In genomic region chr5:9268226-9268625, GRCh38 we compare ENCODE assay signal across 20 cellular contexts.
DNase-seq lines count a peak whose midpoint lies in the region; ATAC-seq, FAIRE-seq and TF ChIP-seq lines count a peak whose summit lies in the region.
"Had no signal": no experiment of that assay in that cellular context is flagged by ENCODE, and none has a peak within 500 bp of the region (broad histone marks: within the 10 kb centered on the region; RNA-seq: fewer than 3 reads in every experiment).

No MANE protein-coding gene starts in this region.

- no peak for FAIRE-seq in GM12892 (lab: Jason Lieb, UNC)
- FAIRE-seq: GM12878 had no signal

- CTCF ChIA-PET in IMR-90 (lab: Yijun Ruan, JAX) = no interaction called here

- peaks cover 5% of the 10 kb centered on the region for H3K36me3 Mint-ChIP-seq in chondrocyte (ENCODE audit: low read depth)
- peaks cover 3% of the 10 kb centered on the region for H3K36me3 Mint-ChIP-seq in mesothelial cell of epicardium
- H3K36me3 Mint-ChIP-seq: CD14-positive monocyte; CD4-positive, alpha-beta memory T cell had no signal

- no peak overlapping the region for H3K27ac ChIP-seq in IMR-90 (ENCODE audit: insufficient read depth, low read length)
- H3K27ac ChIP-seq in tibial artery = no peak overlapping the region
- H3K27ac ChIP-seq: BLaER1, HL-60 had no signal

- peak overlapping the region; percentile 74 for H3K18ac ChIP-seq in IMR-90 (ENCODE audit: low read depth, low read length)

- POLR2A ChIA-PET in IMR-90 (lab: Charles Lee; ENCODE audit: unreplicated experiment) = no interaction called here

- no peak overlapping the region for H3K9ac ChIP-seq in IMR-90 (ENCODE audit: low read depth, low read length)
- H3K9ac ChIP-seq: BLaER1 had no signal

- no peak overlapping the region for H4K91ac ChIP-seq in IMR-90 (ENCODE audit: insufficient read depth, low read depth, low read length)

- peaks cover 44% of the 10 kb centered on the region for H3K4me1 Mint-ChIP-seq in chondrocyte (ENCODE audit: low read depth)
- H3K4me1 Mint-ChIP-seq in mesothelial cell of epicardium = peaks cover 44% of the 10 kb centered on the region
- H3K4me1 Mint-ChIP-seq: CD14-positive monocyte; CD4-positive, alpha-beta memory T cell had no signal

- peak overlapping the region; percentile 24 for H3K27ac Mint-ChIP-seq in chondrocyte (ENCODE audit: unreplicated experiment)
- peak overlapping the region; percentile 51 for H3K27ac Mint-ChIP-seq in mesothelial cell of epicardium
- H3K27ac Mint-ChIP-seq: CD14-positive monocyte; CD4-positive, alpha-beta memory T cell; HFFc6 had no signal

- no peak overlapping the region for H3K4me3 Mint-ChIP-seq in chondrocyte (ENCODE audit: unreplicated experiment)
- no peak overlapping the region for H3K4me3 Mint-ChIP-seq in mesothelial cell of epicardium
- H3K4me3 Mint-ChIP-seq: CD14-positive monocyte, GM23338, HFFc6 had no signal

- peaks cover 5% of the 10 kb centered on the region for H3K4me1 ChIP-seq in IMR-90 (ENCODE audit: control insufficient read depth, insufficient read depth, low read length)
- H3K4me1 ChIP-seq in tibial artery = peaks cover 0 to 13% (median 0%) of the 10 kb centered on the region in 4 donors
- H3K4me1 ChIP-seq: BLaER1 had no signal

- no peak overlapping the region for H3K4me2 ChIP-seq in IMR-90 (ENCODE audit: low read depth, low read length)
- H3K4me2 ChIP-seq: BLaER1, GM23338 had no signal

- no peak overlapping the region for H4K8ac ChIP-seq in IMR-90 (ENCODE audit: low read depth in 2 of 2, low read length in 2 of 2)

- intact Hi-C loops in IMR-90 (cut with micrococcal nuclease) (loop anchor here (5.0 kb wide), 1 partner anchor 274 kb away; no protein-coding TSS in a partner anchor), tibial artery (cut with DNase I; ENCODE audit: low total_unique reads) (no loop called here)

- H3K36me3 ChIP-seq in IMR-90 (ENCODE audit: control insufficient read depth, insufficient read depth, low read length) (no peaks in the 10 kb centered on the region), tibial artery (no peaks in the 10 kb centered on the region)
- H3K36me3 ChIP-seq: BLaER1 had no signal

- in situ Hi-C loops in IMR-90 (cut with MboI; ENCODE audit: low sequenced_read_pairs) = no loop called here

- no peak overlapping the region for H2BK5ac ChIP-seq in IMR-90 (ENCODE audit: low read depth, low read length, poor library complexity, severe bottlenecking)

- H4K5ac ChIP-seq in IMR-90 (ENCODE audit: low read depth, low read length) = no peak overlapping the region

- peaks cover 3% of the 10 kb centered on the region for H3K9me3 Mint-ChIP-seq in chondrocyte (ENCODE audit: low read depth)
- peaks cover 9% of the 10 kb centered on the region for H3K9me3 Mint-ChIP-seq in mesothelial cell of epicardium
- H3K9me3 Mint-ChIP-seq: HFFc6 had no signal

- no TSS peak for BruUV-seq in IMR-90 (replicated peaks; lab: Mats Ljungman, UMichigan)

- H2BK20ac ChIP-seq in IMR-90 (ENCODE audit: low read depth, low read length) = no peak overlapping the region

- peak; percentile 24 for DNase-seq in IMR-90
- no peak for DNase-seq in chondrocyte (ENCODE audit: low spot score)
- DNase-seq in fibroblast of villous mesenchyme (ENCODE audit: low read depth) = peak; percentile 20
- no peak for DNase-seq in mesothelial cell of epicardium (ENCODE audit: low spot score in 2 of 2, unreplicated experiment in 2 of 2)
- DNase-seq in GM12892 (ENCODE audit: insufficient read length) = no peak
- no peak for DNase-seq in amygdala (lab: John Stamatoyannopoulos, UW)
- DNase-seq in DMS 273 (lab: John Stamatoyannopoulos, UW; ENCODE audit: unreplicated experiment) = no peak
- DNase-seq in tibial artery = no peak
- DNase-seq: 8988T; CD4-positive, alpha-beta memory T cell; DMS79 treated with DMSO at 0.1 percent for 48 hours; GF-D8; H7; HFFc6 had no signal

- H3K23ac ChIP-seq in IMR-90 (ENCODE audit: low read depth, low read length) = no peak overlapping the region

- no peak overlapping the region for H3K56ac ChIP-seq in IMR-90 (ENCODE audit: extremely low read depth, insufficient read depth, low read length)

- dilution Hi-C loops in IMR-90 (cut with HindIII; ENCODE audit: low sequenced_read_pairs, unreplicated experiment) = no loop called here

- H2BK120ac ChIP-seq in IMR-90 (ENCODE audit: low read depth, low read length) = no peak overlapping the region

- no peak overlapping the region for H2AK5ac ChIP-seq in IMR-90 (ENCODE audit: low read depth, low read length)

- peaks cover 11% of the 10 kb centered on the region; the same call in 1 of the 2 replicates for H4K20me1 ChIP-seq in IMR-90 (ENCODE audit: insufficient read depth, low read length)
- H4K20me1 ChIP-seq: BLaER1 had no signal

- H3K4ac ChIP-seq in IMR-90 (ENCODE audit: low read depth, low read length) = no peak overlapping the region

- peak overlapping the region; percentile 11; the same call in 1 of the 3 replicates for H2BK15ac ChIP-seq in IMR-90 (ENCODE audit: low read depth, low read length)

- H3K27me3 Mint-ChIP-seq in chondrocyte (ENCODE audit: low read depth) = no peaks in the 10 kb centered on the region
- no peaks in the 10 kb centered on the region for H3K27me3 Mint-ChIP-seq in mesothelial cell of epicardium (ENCODE audit: low read depth)
- H3K27me3 Mint-ChIP-seq: CD4-positive, alpha-beta memory T cell had no signal

- H3K14ac ChIP-seq in IMR-90 (replicated peaks; ENCODE audit: low read depth, low read length) = peak overlapping the region; percentile 64; the same call in 1 of the 2 replicates

- TF ChIP-seq RAD21 in IMR-90 (IDR thresholded peaks at IDR 0.05; ENCODE audit: low read length) = no peak

- peaks cover 7% of the 10 kb centered on the region for H3K9me1 ChIP-seq in IMR-90 (ENCODE audit: insufficient read depth, low read length)

- H3K79me1 ChIP-seq in IMR-90 (ENCODE audit: low read depth in 1 of 2, low read length in 2 of 2) = peaks cover 3 to 22% of the 10 kb centered on the region in 2 experiments; a peak in 3 of 4 replicates

- H3K27me3 ChIP-seq in IMR-90 (ENCODE audit: control insufficient read depth, insufficient read depth, low read length) = no peaks in the 10 kb centered on the region
- H3K27me3 ChIP-seq in tibial artery = no peaks in the 10 kb centered on the region
- H3K27me3 ChIP-seq: BLaER1 had no signal

- H2AK9ac ChIP-seq in IMR-90 (replicated peaks; ENCODE audit: low read depth, low read length, poor library complexity) = no peak overlapping the region

- no CpG with 5 or more reads among the region's 3 CpGs for WGBS in IMR-90 (ENCODE audit: extremely low coverage in 2 of 2, insufficient read length in 1 of 2), 2 experiments

- H2AFZ ChIP-seq in IMR-90 (replicated peaks; ENCODE audit: low read length, poor library complexity) = no peak overlapping the region
- H2AFZ ChIP-seq: GM23338 had no signal

- ATAC-seq in IMR-90 (ENCODE audit: low read depth) = no peak
- ATAC-seq: GM12878, GM23338, HCT116 had no signal

- TF ChIP-seq POLR2A in IMR-90 (IDR thresholded peaks at IDR 0.05; ENCODE audit: low read depth, low read length) = no peak
- no peak for TF ChIP-seq POLR2A in GM12892 (IDR thresholded peaks at IDR 0.05; ENCODE audit: low read depth, low read length)

- H3K9me3 ChIP-seq in IMR-90 (ENCODE audit: control insufficient read depth, insufficient read depth, low read length) = no peaks in the 10 kb centered on the region
- H3K9me3 ChIP-seq in tibial artery = no peaks in the 10 kb centered on the region

- TF ChIP-seq CTCF in IMR-90 (conservative IDR thresholded peaks at IDR 0.05; ENCODE audit: low read depth, low read length) (no peak), chondrocyte (IDR thresholded peaks at IDR 0.05) (no peak), fibroblast of villous mesenchyme (IDR thresholded peaks at IDR 0.05; ENCODE audit: insufficient read depth, low read depth, low read length) (no peak), mesothelial cell of epicardium (IDR thresholded peaks at IDR 0.05; ENCODE audit: unreplicated experiment) (no peak), tibial artery (IDR thresholded peaks at IDR 0.05) (no peak)

- no peak overlapping the region for H3K4me3 ChIP-seq in IMR-90 (ENCODE audit: insufficient read depth, low read depth, low read length)
- no peak overlapping the region for H3K4me3 ChIP-seq in fibroblast of villous mesenchyme (ENCODE audit: low read depth, low read length)
- H3K4me3 ChIP-seq in tibial artery = no peak overlapping the region
- H3K4me3 ChIP-seq: BLaER1, GM12878, GM23338 had no signal

TF ChIP-seq in IMR-90, 13 proteins besides CTCF, POLR2A, EP300 and RAD21:
- TF ChIP-seq CHD1 (IDR thresholded peaks at IDR 0.05; ENCODE audit: low read depth, low read length) (no peak), RFX5 (IDR thresholded peaks at IDR 0.05; ENCODE audit: low read depth, low read length) (no peak), FOS (IDR thresholded peaks at IDR 0.05; ENCODE audit: low read depth, low read length) (no peak), MAFK (IDR thresholded peaks at IDR 0.05; ENCODE audit: low read depth, low read length) (no peak)

Comparison
In these comparisons a context has a peak if more than half of its experiments do, and no peak if none do; other contexts are left out.
1. DNase-seq: peak in IMR-90 (single experiment) and fibroblast of villous mesenchyme (single experiment); none in chondrocyte (single experiment), mesothelial cell of epicardium (0 of 2), GM12892 (single experiment), amygdala (0 of 56), DMS 273 (single experiment) and tibial artery (0 of 2).